In genomic region chr16:48559462-48560211, GRCh38 we compare ENCODE assay signal across 14 cellular contexts. TPM values are rescaled to one million over a fixed set of nuclear protein-coding genes. Genes with fewer than 3 reads are reported as not detected.
DNase-seq lines count a peak whose midpoint lies in the region; ATAC-seq, FAIRE-seq and TF ChIP-seq lines count a peak whose summit lies in the region.
"Had no signal": no experiment of that assay in that cellular context is flagged by ENCODE, and none has a peak within 500 bp of the region (broad histone marks: within the 10 kb centered on the region; RNA-seq: fewer than 3 reads in every experiment).

No MANE protein-coding gene starts in this region.

- peaks cover 14 to 37% (median 16%) of the 10 kb centered on the region in 3 donors for H3K36me3 Mint-ChIP-seq in naive thymus-derived CD8-positive, alpha-beta T cell

- H3K4me3 ChIP-seq in bronchial epithelial cell (ENCODE audit: low read depth, low read length), result no peak overlapping the region
- H3K4me3 ChIP-seq in GM23248, result no peak overlapping the region
- H3K4me3 ChIP-seq: sigmoid colon had no signal

- no peaks in the 10 kb centered on the region for H3K27me3 ChIP-seq in bronchial epithelial cell (ENCODE audit: control insufficient read depth, insufficient read depth, low read length)
- H3K27me3 ChIP-seq in GM23248 (replicated peaks; ENCODE audit: insufficient read depth), result no peaks in the 10 kb centered on the region
- H3K27me3 ChIP-seq: sigmoid colon had no signal

- TF ChIP-seq CTCF in bronchial epithelial cell (IDR thresholded peaks at IDR 0.05; ENCODE audit: insufficient read depth, low read length, severe bottlenecking), result no peak
- no peak for TF ChIP-seq CTCF in D721Med (IDR thresholded peaks at IDR 0.05; ENCODE audit: insufficient read depth, missing control alignments)

- no peak overlapping the region for H3K4me2 ChIP-seq in GM23248 (ENCODE audit: unreplicated experiment)

- H3K79me2 ChIP-seq in GM23248 (ENCODE audit: insufficient read depth), result peaks cover 87% of the 10 kb centered on the region

- DNase-seq in G401 (ENCODE audit: low spot score) (peak; percentile 27), KBM-7 (peak; percentile 35), bronchial epithelial cell (ENCODE audit: low read depth) (peak; percentile 54), NCI-H2029 (lab: John Stamatoyannopoulos, UW) (no peak), D721Med (ENCODE audit: insufficient read length, low spot score) (no peak), GM23248 (no peak)
- peak in 1 of 10 donors; percentile 30 for DNase-seq in naive thymus-derived CD8-positive, alpha-beta T cell
- DNase-seq: DMS53, NCI-H2081 treated with DMSO at 0.1 percent for 48 hours, PC-3, sigmoid colon had no signal

- no peaks in the 10 kb centered on the region for H3K9me2 ChIP-seq in GM23248 (ENCODE audit: insufficient read depth)

- ATAC-seq in naive thymus-derived CD8-positive, alpha-beta T cell, result peak in 1 of 2 donors; percentile 69
- ATAC-seq: PC-3 had no signal

- in situ Hi-C loops in G401 (cut with HindIII; ENCODE audit: low sequenced_read_pairs), result no loop called here
- in situ Hi-C loops in KBM-7 (cut with MboI; ENCODE audit: low pct_unique_long_range_greater_than_20kb, low sequenced_read_pairs), result no loop called here
- in situ Hi-C loops in GM23248 (cut with MboI), result no loop called here

- POLR2A ChIA-PET in naive thymus-derived CD8-positive, alpha-beta T cell (lab: Charles Lee), result interaction anchor here (2.1 kb wide), 1 partner anchor 53 kb away, joined by 4 read pairs; no protein-coding TSS in a partner anchor

- H3K9me3 ChIP-seq in GM23248 (ENCODE audit: low read depth), result no peaks in the 10 kb centered on the region
- H3K9me3 ChIP-seq: sigmoid colon had no signal

- H3K36me3 ChIP-seq in bronchial epithelial cell (ENCODE audit: control insufficient read depth, insufficient read depth, low read length), result peaks cover 14% of the 10 kb centered on the region
- peaks cover 4% of the 10 kb centered on the region; the same call in 1 of the 2 replicates for H3K36me3 ChIP-seq in GM23248 (ENCODE audit: low read depth)

- H3K4me3 Mint-ChIP-seq in naive thymus-derived CD8-positive, alpha-beta T cell, result peak overlapping the region in 4 of 10 donors; percentile 3 to 52 (median 14)

- 0 out of 2 replicates have a peak, but pooled peaks cover 6% of the 10 kb centered on the region for H4K20me1 ChIP-seq in GM23248 (ENCODE audit: insufficient read depth)

- H3K4me1 Mint-ChIP-seq in naive thymus-derived CD8-positive, alpha-beta T cell, result peaks cover 42 to 89% (median 81%) of the 10 kb centered on the region in 4 donors

- no peaks in the 10 kb centered on the region for H3K27me3 Mint-ChIP-seq in naive thymus-derived CD8-positive, alpha-beta T cell

- H3K27ac Mint-ChIP-seq in naive thymus-derived CD8-positive, alpha-beta T cell, result peak overlapping the region in 8 of 10 donors; percentile 2 to 91 (median 74)

- no peak overlapping the region for H3K9ac ChIP-seq in GM23248

- FAIRE-seq in bronchial epithelial cell (lab: Jason Lieb, UNC) (no peak), D721Med (lab: Jason Lieb, UNC) (no peak)
- FAIRE-seq: GM18507, urothelium cell line had no signal

- H3K4me1 ChIP-seq in GM23248 (ENCODE audit: insufficient read depth), result peaks cover 51% of the 10 kb centered on the region

- H3F3A ChIP-seq in GM23248 (ENCODE audit: insufficient read depth), result peaks cover 57% of the 10 kb centered on the region

- no peaks in the 10 kb centered on the region for H3K9me3 Mint-ChIP-seq in naive thymus-derived CD8-positive, alpha-beta T cell
- H3K9me3 Mint-ChIP-seq: activated naive CD4-positive, alpha-beta T cell treated with anti-CD3 and anti-CD28 coated beads, Interleukin-2, amount 50 U/mL, for 72 hours had no signal

- no peak overlapping the region for H3K27ac ChIP-seq in GM23248

- no peak overlapping the region for H2AFZ ChIP-seq in GM23248

- WGBS in GM23248 (ENCODE audit: low coverage in 1 of 2, low lambda C conversion rate in 2 of 2, missing lambda C conversion rate in 2 of 2), 2 experiments, result 60 to 64% methylated on average over 6 of the region's 6 CpGs

RNA-seq across cellular contexts. Expression of gene N4BP1, which starts 50.3 kb away (rescaled TPM):
- 11.4 and 28.3 TPM in 2 replicates for total RNA-seq in G401 (2014; rRNA removed; shearing (Covaris generic))
- 18.8 and 20.8 TPM in 2 replicates for total RNA-seq in bronchial epithelial cell
- 10 to 100 TPM; 79.2 to 85.1 TPM for total RNA-seq in naive thymus-derived CD8-positive, alpha-beta T cell
- polyA plus RNA-seq in naive thymus-derived CD8-positive, alpha-beta T cell, result 10 to 100 TPM; 20.1 to 48.4 (median 31.9) TPM
- 15.9 and 28.1 TPM in 2 replicates for total RNA-seq in GM23248 (2014; rRNA removed; shearing (Covaris generic))
- 14.6 and 15.4 TPM in 2 replicates for polyA plus RNA-seq in GM23248 (2016; fragmentation: Nextera tagmentation; extraction: Ambion mirVana)

Comparison
In these comparisons a context has a peak if more than half of its experiments do, and no peak if none do; other contexts are left out.
1. DNase-seq: peak in G401 (single experiment), KBM-7 (single experiment) and bronchial epithelial cell (single experiment); none in NCI-H2029 (single experiment), D721Med (single experiment) and GM23248 (single experiment).